ENCODE assay signal across 8 cellular contexts in genomic region chr7:100127866-100128601, GRCh38. TPM values are rescaled to one million over a fixed set of nuclear protein-coding genes. Genes with fewer than 3 reads are reported as not detected.
DNase-seq lines count a peak whose midpoint lies in the region; ATAC-seq lines count a peak whose summit lies in the region.

No MANE protein-coding gene starts in this region.

- no peak overlapping the region for H3K27ac Mint-ChIP-seq in activated naive CD8-positive, alpha-beta T cell treated with anti-CD3 and anti-CD28 coated beads, Interleukin-2, amount 50 U/mL, for 24 hours

- intact Hi-C loops in sciatic nerve (cut with DNase I): no loop called here

- no peaks in the 10 kb centered on the region for H3K9me3 Mint-ChIP-seq in activated naive CD8-positive, alpha-beta T cell treated with anti-CD3 and anti-CD28 coated beads, Interleukin-2, amount 50 U/mL, for 24 hours

- peak overlapping the region; percentile 90 for H3K4me3 ChIP-seq in iPS-18c (ENCODE audit: insufficient read depth, low read depth, low read length)

- ATAC-seq in activated naive CD8-positive, alpha-beta T cell treated with anti-CD3 and anti-CD28 coated beads, Interleukin-2, amount 50 U/mL, for 24 hours: peak; percentile 18
- ATAC-seq in sciatic nerve: no peak

- H3K4me3 Mint-ChIP-seq in activated naive CD8-positive, alpha-beta T cell treated with anti-CD3 and anti-CD28 coated beads, Interleukin-2, amount 50 U/mL, for 24 hours: peak overlapping the region; percentile 99

- H3K27me3 Mint-ChIP-seq in activated naive CD8-positive, alpha-beta T cell treated with anti-CD3 and anti-CD28 coated beads, Interleukin-2, amount 50 U/mL, for 24 hours: no peaks in the 10 kb centered on the region

- DNase-seq in NCI-H2227 (lab: John Stamatoyannopoulos, UW; ENCODE audit: unreplicated experiment) (peak; percentile 66), NCI-H2227 treated with DMSO at 0.1 percent for 48 hours (lab: John Stamatoyannopoulos, UW) (no peak), NCI-H2171 (lab: John Stamatoyannopoulos, UW) (peak; percentile 23), sciatic nerve (ENCODE audit: low spot score) (no peak), NCI-H1436 treated with DMSO at 0.1 percent for 48 hours (lab: John Stamatoyannopoulos, UW) (no peak)
- DNase-seq in activated naive CD8-positive, alpha-beta T cell treated with anti-CD3 and anti-CD28 coated beads, Interleukin-2, amount 50 U/mL, for 24 hours: peak; percentile 33
- peak; percentile 38 for DNase-seq in stimulated activated CD4-positive, alpha-beta T cell treated with anti-CD3 and anti-CD28 coated beads, Interleukin-2, amount 100 ng/mL, for 24 hours

- H3K36me3 Mint-ChIP-seq in activated naive CD8-positive, alpha-beta T cell treated with anti-CD3 and anti-CD28 coated beads, Interleukin-2, amount 50 U/mL, for 24 hours (ENCODE audit: low read depth): peaks cover 5% of the 10 kb centered on the region

- H3K4me1 Mint-ChIP-seq in activated naive CD8-positive, alpha-beta T cell treated with anti-CD3 and anti-CD28 coated beads, Interleukin-2, amount 50 U/mL, for 24 hours: peaks cover 48% of the 10 kb centered on the region

- no peaks in the 10 kb centered on the region for H3K9me3 ChIP-seq in iPS-18c (ENCODE audit: control insufficient read depth, insufficient read depth, low read length)

RNA-seq across cellular contexts. Expression of gene MBLAC1, which starts 1.3 kb away (rescaled TPM):
- 2.5 TPM for total RNA-seq in sciatic nerve

RNA-seq across cellular contexts. Expression of gene CNPY4, which starts 8.6 kb away (rescaled TPM):
- total RNA-seq in sciatic nerve: 21.1 TPM

RNA-seq across cellular contexts. Expression of gene TAF6, which starts 8.9 kb away (rescaled TPM):
- 30.6 TPM for total RNA-seq in sciatic nerve

RNA-seq across cellular contexts. Expression of gene LAMTOR4, which starts 20.7 kb away (rescaled TPM):
- total RNA-seq in sciatic nerve: 114 TPM

RNA-seq across cellular contexts. Expression of gene AP4M1, which starts 26.6 kb away (rescaled TPM):
- 19.5 TPM for total RNA-seq in sciatic nerve

Comparison
In these comparisons a context has a peak if more than half of its experiments do, and no peak if none do; other contexts are left out.
1. DNase-seq: peak in NCI-H2227 (single experiment), NCI-H2171 (single experiment), activated naive CD8-positive, alpha-beta T cell treated with anti-CD3 and anti-CD28 coated beads, Interleukin-2, amount 50 U/mL, for 24 hours (single experiment) and stimulated activated CD4-positive, alpha-beta T cell treated with anti-CD3 and anti-CD28 coated beads, Interleukin-2, amount 100 ng/mL, for 24 hours (2 of 2); none in NCI-H2227 treated with DMSO at 0.1 percent for 48 hours (single experiment), sciatic nerve (single experiment) and NCI-H1436 treated with DMSO at 0.1 percent for 48 hours (single experiment).